8 cellular contexts compared by ENCODE assay signal in the genomic region with DNA sequence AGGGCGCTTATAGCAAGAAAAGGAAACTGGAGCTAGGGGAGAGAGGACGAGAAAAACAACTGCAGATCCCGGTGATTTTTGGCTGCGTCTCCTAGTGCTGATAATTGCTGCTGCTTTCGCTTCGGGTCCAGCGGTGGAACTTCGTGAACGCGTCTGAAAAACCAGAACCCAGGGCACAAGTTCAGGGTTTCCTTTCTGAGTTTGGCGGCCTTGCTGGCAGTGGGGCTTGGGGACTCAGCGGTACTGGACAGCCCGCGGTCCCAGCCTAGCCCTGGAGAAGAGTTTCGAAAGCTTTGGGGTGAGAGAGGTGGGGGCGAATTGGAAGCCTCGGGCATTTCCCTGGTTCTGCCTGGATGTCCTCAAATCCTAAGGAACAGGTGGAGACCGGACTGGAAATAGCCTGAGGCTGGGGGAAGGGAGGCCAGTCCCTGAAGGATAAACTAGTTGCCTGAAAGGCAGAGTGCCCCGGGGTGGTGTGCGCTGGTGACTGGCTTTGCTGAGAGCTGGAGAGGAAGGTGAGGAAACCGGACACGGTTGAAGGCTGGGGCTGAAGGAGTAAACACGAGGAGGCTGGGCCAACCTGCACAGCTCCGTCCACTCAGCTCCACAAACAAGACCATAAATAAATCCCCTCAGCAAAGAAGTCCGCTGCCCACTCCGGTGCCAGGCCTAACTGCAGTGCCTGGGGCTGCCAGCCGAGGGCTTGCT. TPM values are rescaled to one million over a fixed set of nuclear protein-coding genes. Genes with fewer than 3 reads are reported as not detected.
DNase-seq lines count a peak whose midpoint lies in the region; ATAC-seq, FAIRE-seq and TF ChIP-seq lines count a peak whose summit lies in the region.

No MANE protein-coding gene starts in this region.

- H3K4me1 ChIP-seq in astrocyte (ENCODE audit: insufficient read depth, low read length) = peaks cover 31% of the 10 kb centered on the region
- H3K4me1 ChIP-seq in parathyroid adenoma = peaks cover 6% of the 10 kb centered on the region

- peak overlapping the region; percentile 84 for H3K4me3 Mint-ChIP-seq in astrocyte (ENCODE audit: unreplicated experiment)

- intact Hi-C loops in left ventricle myocardium superior (cut with micrococcal nuclease) = no loop called here

- H3K79me2 ChIP-seq in astrocyte (ENCODE audit: insufficient read depth, low read length) (no peaks in the 10 kb centered on the region), parathyroid adenoma (no peaks in the 10 kb centered on the region)

- H2AFZ ChIP-seq in astrocyte (ENCODE audit: low read depth, low read length) (peak overlapping the region; percentile 78), parathyroid adenoma (peak overlapping the region; percentile 94)

- no peaks in the 10 kb centered on the region for H3K9me3 Mint-ChIP-seq in astrocyte (ENCODE audit: unreplicated experiment)

- H3K4me2 ChIP-seq in astrocyte (ENCODE audit: low read length) (peak overlapping the region; percentile 98), parathyroid adenoma (ENCODE audit: low read length) (peak overlapping the region; percentile 96)

- H3K27me3 Mint-ChIP-seq in astrocyte (ENCODE audit: low read depth, unreplicated experiment) = peaks cover 20% of the 10 kb centered on the region

- TF ChIP-seq CTCF in astrocyte (IDR thresholded peaks at IDR 0.05; ENCODE audit: insufficient read depth, low read depth, low read length) (peak; percentile 25), parathyroid adenoma (IDR thresholded peaks at IDR 0.05) (peak; percentile 54)

- H3K27ac ChIP-seq in astrocyte (ENCODE audit: low read depth, low read length) (no peak overlapping the region), parathyroid adenoma (peak overlapping the region; percentile 76)

- FAIRE-seq in astrocyte (lab: Jason Lieb, UNC) = no peak

- H3K36me3 ChIP-seq in astrocyte (ENCODE audit: insufficient read depth, low read length) (no peaks in the 10 kb centered on the region), parathyroid adenoma (ENCODE audit: control insufficient read depth, insufficient read depth, low read length) (peaks cover 3% of the 10 kb centered on the region)

- H3K9me3 ChIP-seq in astrocyte (ENCODE audit: insufficient read depth, low read depth, low read length) (no peaks in the 10 kb centered on the region), parathyroid adenoma (ENCODE audit: control insufficient read depth, low read length) (no peaks in the 10 kb centered on the region)

- ATAC-seq in GM18907 (IDR thresholded peaks at IDR 0.05; ENCODE audit: unreplicated experiment) (peak; percentile 22), left ventricle myocardium superior (peak; percentile 74), GM21526 (IDR thresholded peaks at IDR 0.05; ENCODE audit: low FRiP score, unreplicated experiment) (no peak), GM19397 (IDR thresholded peaks at IDR 0.05; ENCODE audit: unreplicated experiment) (no peak)

- H3K9ac ChIP-seq in astrocyte (ENCODE audit: low read length) (peak overlapping the region; percentile 69), parathyroid adenoma (peak overlapping the region; percentile 19)

- H4K20me1 ChIP-seq in astrocyte (ENCODE audit: insufficient read depth, low read length) = no peaks in the 10 kb centered on the region

- H3K27me3 ChIP-seq in astrocyte (ENCODE audit: insufficient read depth, low read length) (no peaks in the 10 kb centered on the region), parathyroid adenoma (ENCODE audit: control insufficient read depth, insufficient read depth, low read length) (no peaks in the 10 kb centered on the region)

- H3K4me3 ChIP-seq in astrocyte (ENCODE audit: insufficient read depth, low read depth, low read length) = peak overlapping the region; percentile 69
- peak overlapping the region; percentile 83 for H3K4me3 ChIP-seq in parathyroid adenoma (ENCODE audit: low read depth, low read length)

- no peaks in the 10 kb centered on the region for H3K36me3 Mint-ChIP-seq in astrocyte (ENCODE audit: low read depth, unreplicated experiment)

- peak overlapping the region; percentile 66 for H3K27ac Mint-ChIP-seq in astrocyte (ENCODE audit: unreplicated experiment)

- DNase-seq in ACHN (peak; percentile 27), NCI-H526 treated with DMSO at 0.1 percent for 48 hours (lab: John Stamatoyannopoulos, UW) (peak; percentile 69), astrocyte (ENCODE audit: low read depth) (no peak), left ventricle myocardium superior (peak; percentile 85)

- in situ Hi-C loops in ACHN (cut with HindIII; ENCODE audit: low pct_ligation_motif_present, low pct_unique_long_range_greater_than_20kb, low sequenced_read_pairs) = no loop called here

- H3K4me1 Mint-ChIP-seq in astrocyte (ENCODE audit: low read depth, unreplicated experiment) = peaks cover 12% of the 10 kb centered on the region

RNA-seq across cellular contexts. Expression of a gene that starts 0.9 kb away (rescaled TPM):
- total RNA-seq in astrocyte (1.6 and 2.0 TPM in 2 replicates), left ventricle myocardium superior (112 TPM)

Comparison
In these comparisons a context has a peak if more than half of its experiments do, and no peak if none do; other contexts are left out.
1. ATAC-seq: peak in GM18907 (single experiment) and left ventricle myocardium superior (single experiment); none in GM21526 (single experiment) and GM19397 (single experiment).
2. RNA of a gene that starts 0.9 kb away (total RNA-seq): 112 TPM in left ventricle myocardium superior (single experiment); 1.6 to 2.0 TPM in astrocyte; every median in the first group is over 10 times any median in the second.